ENCODE assay signal across 27 cellular contexts in genomic region chr7:98151884-98152283, GRCh38. TPM values are rescaled to one million over a fixed set of nuclear protein-coding genes. Genes with fewer than 3 reads are reported as not detected.
"Had no signal": no experiment of that assay in that cellular context is flagged by ENCODE, and none has a peak within 500 bp of the region (broad histone marks: within the 10 kb centered on the region; RNA-seq: fewer than 3 reads in every experiment).

No MANE protein-coding gene starts in this region.

- H3K4me3 Mint-ChIP-seq: IgD-negative memory B cell had no signal

- H3K4me3 ChIP-seq: K562 had no signal

- H3K9me3 Mint-ChIP-seq: IgD-negative memory B cell had no signal

- H3K4me1 Mint-ChIP-seq: IgD-negative memory B cell had no signal

- H3K9me3 ChIP-seq: SK-N-SH had no signal

- DNase-seq: Kasumi-1, MV-4-11, NCI-H1048, NCI-H1105, NCI-H1417, NCI-H1436 treated with DMSO at 0.1 percent for 48 hours, NCI-H1694, NCI-H187 treated with DMSO at 0.1 percent for 48 hours, NCI-H2029 treated with DMSO at 0.1 percent for 48 hours, NCI-H2171, NCI-H226, NCI-H446, NCI-H510A, NCI-H69, NCI-H774, PC-3, SHP77, SK-N-SH, SW 1271 had no signal

- H3K9ac ChIP-seq: KMS-11, SK-N-SH had no signal

- H3K4me2 ChIP-seq: KMS-11, SK-N-SH had no signal

- H3K27ac Mint-ChIP-seq: IgD-negative memory B cell had no signal

- H3K27ac ChIP-seq: KMS-11, RWPE1 had no signal

- H3K9me2 ChIP-seq: SK-N-SH had no signal

- FAIRE-seq: HepG2, K562 had no signal

RNA-seq across cellular contexts. Expression of gene BHLHA15, which starts 59.4 kb away (rescaled TPM):
- total RNA-seq: HT1080, M059J, SK-MEL-5 had no signal
